In the genomic region with DNA sequence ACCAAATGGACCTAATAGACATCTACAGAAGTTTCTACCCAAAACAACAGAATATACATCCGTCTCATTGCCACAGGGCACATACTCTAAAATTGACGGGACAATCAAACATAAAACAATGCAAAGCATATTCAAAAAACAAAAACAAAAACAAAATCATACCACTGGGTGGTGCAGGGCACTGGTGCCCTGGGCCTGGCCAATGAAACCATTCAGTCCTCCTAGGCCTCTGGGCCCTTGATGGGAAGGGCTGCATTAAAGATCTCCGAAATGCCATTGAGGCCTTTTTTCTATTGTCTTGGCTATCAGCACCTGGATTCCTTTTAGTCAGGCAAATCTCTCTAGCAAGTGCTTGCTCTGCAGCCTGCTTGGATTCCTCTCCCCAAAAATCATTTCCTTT, we compare ENCODE assay signal across 24 cellular contexts.
"Had no signal": no experiment of that assay in that cellular context is flagged by ENCODE, and none has a peak within 500 bp of the region (broad histone marks: within the 10 kb centered on the region; RNA-seq: fewer than 3 reads in every experiment).

No MANE protein-coding gene starts in this region.

- H3K27me3 Mint-ChIP-seq: dendritic cell treated with granulocyte-macrophage colony-stimulating factor and Interleukin-4, amounts not matched to agents 40 ng/mL and 50 ng/mL, for 4 days; memory B cell; naive B cell; naive thymus-derived CD8-positive, alpha-beta T cell had no signal

- H3K4me2 ChIP-seq: hepatocyte had no signal

- H3K4me1 ChIP-seq: colonic mucosa, esophagus muscularis mucosa, foreskin keratinocyte, gastroesophageal sphincter, heart left ventricle, left lung had no signal

- H3K4me3 ChIP-seq: colonic mucosa, esophagus muscularis mucosa, gastroesophageal sphincter, heart left ventricle, hepatocyte, left lung, lung, mucosa of descending colon had no signal

- H3K27ac ChIP-seq: colonic mucosa, esophagus muscularis mucosa, foreskin keratinocyte, gastroesophageal sphincter, heart left ventricle, hepatocyte, left lung had no signal

- DNase-seq: colonic mucosa; cortex of kidney; effector CD8-positive, alpha-beta T cell; foreskin keratinocyte; heart left ventricle; hypothalamus; left cardiac atrium; left lung; left ventricle myocardium superior; mammary epithelial cell; mucosa of descending colon; naive B cell; naive thymus-derived CD8-positive, alpha-beta T cell had no signal

- H2AFZ ChIP-seq: hepatocyte had no signal

- H3K79me2 ChIP-seq: hepatocyte had no signal

- H3K4me3 Mint-ChIP-seq: dendritic cell treated with granulocyte-macrophage colony-stimulating factor and Interleukin-4, amounts not matched to agents 40 ng/mL and 50 ng/mL, for 4 days; memory B cell; mesothelial cell of epicardium; naive B cell; naive thymus-derived CD8-positive, alpha-beta T cell had no signal

- H3K9me3 ChIP-seq: colonic mucosa, gastroesophageal sphincter had no signal

- FAIRE-seq: endothelial cell of umbilical vein, frontal cortex, islet of Langerhans, keratinocyte had no signal

- ATAC-seq: foreskin keratinocyte; gastroesophageal sphincter; heart left ventricle; left cardiac atrium; left lung; left ventricle myocardium superior; mucosa of descending colon; naive thymus-derived CD8-positive, alpha-beta T cell had no signal

- H3K27ac Mint-ChIP-seq: dendritic cell treated with granulocyte-macrophage colony-stimulating factor and Interleukin-4, amounts not matched to agents 40 ng/mL and 50 ng/mL, for 4 days; memory B cell; mesothelial cell of epicardium; naive B cell; naive thymus-derived CD8-positive, alpha-beta T cell had no signal

- H3K27me3 ChIP-seq: colonic mucosa, esophagus muscularis mucosa, foreskin keratinocyte, gastroesophageal sphincter, heart left ventricle, hepatocyte, left lung had no signal

- H3K36me3 ChIP-seq: colonic mucosa, esophagus muscularis mucosa, heart left ventricle, left lung had no signal

- H3K4me1 Mint-ChIP-seq: memory B cell, mesothelial cell of epicardium, naive B cell had no signal
